1 cellular context compared by ENCODE assay signal in genomic region chr10:102504179-102504975, GRCh38.
TF ChIP-seq lines count a peak whose summit lies in the region.

No MANE protein-coding gene starts in this region.

TF ChIP-seq in IMR-90, 13 proteins besides CTCF, POLR2A, EP300 and RAD21:
- TF ChIP-seq RCOR1 (IDR thresholded peaks at IDR 0.05; ENCODE audit: insufficient replicate concordance, low read length) (no peak), FOS (IDR thresholded peaks at IDR 0.05; ENCODE audit: low read depth, low read length) (no peak), SMC3 (IDR thresholded peaks at IDR 0.05; ENCODE audit: low read depth, low read length) (no peak), BHLHE40 (IDR thresholded peaks at IDR 0.05; ENCODE audit: low read depth, low read length) (no peak), MXI1 (IDR thresholded peaks at IDR 0.05; ENCODE audit: borderline replicate concordance, low read depth, low read length) (no peak), ELK1 (IDR thresholded peaks at IDR 0.05; ENCODE audit: borderline replicate concordance, low read depth, low read length) (no peak), USF2 (IDR thresholded peaks at IDR 0.05; ENCODE audit: low read depth, low read length) (no peak), RFX5 (IDR thresholded peaks at IDR 0.05; ENCODE audit: low read depth, low read length) (no peak), NFE2L2 (IDR thresholded peaks at IDR 0.05; ENCODE audit: low read depth, low read length) (no peak), MAZ (IDR thresholded peaks at IDR 0.05; ENCODE audit: borderline replicate concordance, low read depth, low read length) (peak; percentile 20; the same call in 1 of the 2 replicates), CHD1 (IDR thresholded peaks at IDR 0.05; ENCODE audit: low read depth, low read length) (no peak), MAFK (IDR thresholded peaks at IDR 0.05; ENCODE audit: low read depth, low read length) (peak; percentile 87; the same call in 1 of the 2 replicates)
TF ChIP-seq in IMR-90: peak in this region for 2.
